9 cellular contexts compared by ENCODE assay signal in genomic region chr18:6592522-6592921, GRCh38.
"Had no signal": no experiment of that assay in that cellular context is flagged by ENCODE, and none has a peak within 500 bp of the region (broad histone marks: within the 10 kb centered on the region; RNA-seq: fewer than 3 reads in every experiment).

No MANE protein-coding gene starts in this region.

- H3K27ac Mint-ChIP-seq: GM23338, H9 had no signal

- H3K4me3 ChIP-seq: GM23338, K562 had no signal

- H3K9me3 Mint-ChIP-seq: GM23338, H9 had no signal

- FAIRE-seq: H1, H54, K562 had no signal

- ATAC-seq: GM23338, K562 had no signal

- H3K27ac ChIP-seq: HL-60 had no signal

- DNase-seq: H9, HCEC 1CT, IMR-90, KG1 had no signal

- H3K4me3 Mint-ChIP-seq: GM23338, H9 had no signal
